Comparison of ENCODE assay signal across 1 cellular context in genomic region chr1:9038338-9038650, GRCh38.
TF ChIP-seq lines count a peak whose summit lies in the region.

No MANE protein-coding gene starts in this region.

TF ChIP-seq in GM12878, 131 proteins besides CTCF, POLR2A, EP300 and RAD21 (continued from another document):
- no peak for TF ChIP-seq BCL11A (IDR thresholded peaks at IDR 0.05; ENCODE audit: low read depth, low read length)
- no peak for TF ChIP-seq RELB (IDR thresholded peaks at IDR 0.05; ENCODE audit: low read depth)
- TF ChIP-seq SMC3 (IDR thresholded peaks at IDR 0.05; ENCODE audit: borderline replicate concordance, low read length): no peak
- TF ChIP-seq REST (IDR thresholded peaks at IDR 0.05; ENCODE audit: low read depth, low read length): no peak
- no peak for TF ChIP-seq MYB (IDR thresholded peaks at IDR 0.05; ENCODE audit: borderline replicate concordance, low read depth, low read length)
- TF ChIP-seq HDAC2 (IDR thresholded peaks at IDR 0.05): no peak
- TF ChIP-seq MEF2A (IDR thresholded peaks at IDR 0.05; ENCODE audit: insufficient read depth, low read depth, low read length): no peak
- TF ChIP-seq STAT1 (conservative IDR thresholded peaks at IDR 0.05): no peak
- no peak for TF ChIP-seq E2F8 (IDR thresholded peaks at IDR 0.05; ENCODE audit: low read depth, partially characterized antibody)
- no peak for TF ChIP-seq ZBED1 (IDR thresholded peaks at IDR 0.05; ENCODE audit: borderline replicate concordance)
- TF ChIP-seq ZNF217 (IDR thresholded peaks at IDR 0.05): no peak
